8 cellular contexts compared by ENCODE assay signal in the genomic region with DNA sequence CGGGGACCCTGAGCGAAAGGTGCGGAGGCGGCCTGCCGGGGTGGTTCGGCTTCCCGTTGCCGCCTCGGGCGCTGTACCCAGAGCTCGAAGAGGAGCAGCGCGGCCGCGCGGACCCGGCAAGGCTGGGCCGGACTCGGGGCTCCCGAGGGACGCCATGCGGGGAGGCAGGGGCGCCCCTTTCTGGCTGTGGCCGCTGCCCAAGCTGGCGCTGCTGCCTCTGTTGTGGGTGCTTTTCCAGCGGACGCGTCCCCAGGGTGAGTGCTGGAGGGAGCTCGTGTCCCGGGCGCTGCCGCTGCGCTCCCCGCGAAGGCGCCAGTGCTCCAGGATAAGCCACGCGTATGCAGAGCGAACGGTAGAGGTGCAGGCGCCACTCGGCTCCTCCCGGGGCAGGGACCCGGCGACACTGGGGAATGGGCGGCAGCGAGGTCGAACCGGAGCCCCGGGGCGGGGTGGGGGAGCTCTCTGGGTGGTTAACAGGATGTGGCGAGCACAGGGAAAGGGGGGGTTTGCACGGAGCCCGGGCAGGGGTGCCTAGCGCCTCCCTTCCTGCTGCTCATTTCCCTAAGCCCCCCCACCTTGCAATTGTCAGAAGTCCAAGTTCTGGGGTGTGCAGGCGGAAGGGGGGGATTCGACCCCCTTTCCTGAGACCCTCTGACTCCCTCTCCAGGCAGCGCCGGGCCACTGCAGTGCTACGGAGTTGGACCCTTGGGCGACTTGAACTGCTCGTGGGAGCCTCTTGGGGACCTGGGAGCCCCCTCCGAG. TPM values are rescaled to one million over a fixed set of nuclear protein-coding genes. Genes with fewer than 3 reads are reported as not detected.
DNase-seq lines count a peak whose midpoint lies in the region; ATAC-seq and TF ChIP-seq lines count a peak whose summit lies in the region.

A gene (plus strand): TSS at position 44 of the 762 bp plus-strand sequence. CDS start 111 bp downstream, at position 155.

- no peaks in the 10 kb centered on the region for H3K27me3 Mint-ChIP-seq in CD8-positive, alpha-beta T cell (ENCODE audit: low read depth)
- H3K27me3 Mint-ChIP-seq in brain, result peaks cover 8% of the 10 kb centered on the region

- peak; percentile 75 for ATAC-seq in CD8-positive, alpha-beta T cell
- ATAC-seq in GM19468 (IDR thresholded peaks at IDR 0.05; ENCODE audit: extremely low read depth, unreplicated experiment), result peak; percentile 56

- peak; percentile 50 for TF ChIP-seq CTCF in CD8-positive, alpha-beta T cell (IDR thresholded peaks at IDR 0.05)
- peak; percentile 68 to 89 for TF ChIP-seq CTCF in brain (conservative IDR thresholded peaks at IDR 0.05)

- H3K9me3 Mint-ChIP-seq in CD8-positive, alpha-beta T cell, result no peaks in the 10 kb centered on the region
- H3K9me3 Mint-ChIP-seq in brain, result peaks cover 0 to 3% (median 0%) of the 10 kb centered on the region in 5 experiments

- intact Hi-C loops in CD8-positive, alpha-beta T cell (cut with DNase I, micrococcal nuclease), result loop anchor here (1.0 to 2.0 kb wide), 8 partner anchors 16 to 152 kb away; a partner anchor contains a TSS

- peak; percentile 64 to 94 (median 85) for DNase-seq in CD8-positive, alpha-beta T cell
- DNase-seq in NAMALWA (ENCODE audit: low spot score) (peak; percentile 87), UCSD-AML1 (lab: John Stamatoyannopoulos, UW; ENCODE audit: unreplicated experiment) (peak; percentile 84), inferior parietal cortex (ENCODE audit: extremely low spot score) (peak; percentile 56), cerebellar nuclear complex (lab: John Stamatoyannopoulos, UW) (no peak)
- DNase-seq in stimulated activated CD4-positive, alpha-beta T cell treated with anti-CD3 and anti-CD28 coated beads, Interleukin-15, amount 100 ng/mL, for 1 hour (ENCODE audit: low read depth in 1 of 2, low spot score in 1 of 2), result peak; percentile 65 to 73

- CTCF ChIA-PET in CD8-positive, alpha-beta T cell (lab: Charles Lee), result interaction anchor here (0.7 to 3.3 kb wide), 21 partner anchors 8 to 248 kb away, joined by 3 to 17 read pairs (median 4); a partner anchor contains a TSS

- H3K4me3 ChIP-seq in CD8-positive, alpha-beta T cell (ENCODE audit: low read depth, low read length), result peak within 1 kb of the TSS; percentile 97

- peaks cover 26% of the 10 kb centered on the region for H3K4me1 ChIP-seq in CD8-positive, alpha-beta T cell (ENCODE audit: insufficient read depth, low read length)

- peak within 1 kb of the TSS; percentile 95 for H3K27ac ChIP-seq in CD8-positive, alpha-beta T cell (ENCODE audit: low read depth, low read length)

- H3K4me3 Mint-ChIP-seq in CD8-positive, alpha-beta T cell, result peak within 1 kb of the TSS; percentile 92
- H3K4me3 Mint-ChIP-seq in brain, result peak within 1 kb of the TSS; percentile 81 to 87 (median 84)

- peaks cover 32% of the 10 kb centered on the region for H3K4me1 Mint-ChIP-seq in CD8-positive, alpha-beta T cell (ENCODE audit: low read depth)
- H3K4me1 Mint-ChIP-seq in brain, result peaks cover 5% of the 10 kb centered on the region

- no peaks in the 10 kb centered on the region for H3K27me3 ChIP-seq in CD8-positive, alpha-beta T cell (ENCODE audit: insufficient read depth, low read length)

- H3K9me3 ChIP-seq in CD8-positive, alpha-beta T cell (ENCODE audit: low read length), result no peaks in the 10 kb centered on the region

- peaks cover 25% of the 10 kb centered on the region for H3K36me3 Mint-ChIP-seq in CD8-positive, alpha-beta T cell
- H3K36me3 Mint-ChIP-seq in brain, result no peaks in the 10 kb centered on the region

- POLR2A ChIA-PET in CD8-positive, alpha-beta T cell (lab: Charles Lee), result interaction anchor here (0.7 to 2.9 kb wide), 32 partner anchors 10 to 476 kb away, joined by 3 to 85 read pairs (median 5); a partner anchor contains a TSS

- H3K27ac Mint-ChIP-seq in CD8-positive, alpha-beta T cell, result peak within 1 kb of the TSS; percentile 94
- peak within 1 kb of the TSS in 3 of 5 experiments; percentile 48 to 74 (median 66) for H3K27ac Mint-ChIP-seq in brain

- peaks cover 9% of the 10 kb centered on the region for H3K36me3 ChIP-seq in CD8-positive, alpha-beta T cell (ENCODE audit: insufficient read depth, low read length)

RNA-seq across cellular contexts. Expression of the gene that starts here (rescaled TPM):
- total RNA-seq in CD8-positive, alpha-beta T cell, result 10 to 100 TPM; 25.4 to 25.7 TPM
- 2.5 TPM for polyA plus RNA-seq in brain (ENCODE audit: insufficient read depth, low read depth, low replicate concordance)

Comparison
In these comparisons a context has a peak if more than half of its experiments do, and no peak if none do; other contexts are left out.
1. DNase-seq: peak in CD8-positive, alpha-beta T cell (7 of 7), NAMALWA (single experiment), UCSD-AML1 (single experiment), inferior parietal cortex (single experiment) and stimulated activated CD4-positive, alpha-beta T cell treated with anti-CD3 and anti-CD28 coated beads, Interleukin-15, amount 100 ng/mL, for 1 hour (2 of 2); none in cerebellar nuclear complex (0 of 2).